In genomic region chr1:235513495-235514366, GRCh38 we compare ENCODE assay signal across 8 cellular contexts. TPM values are rescaled to one million over a fixed set of nuclear protein-coding genes. Genes with fewer than 3 reads are reported as not detected.
A peak's percentile ranks its signal among the peaks of the same experiment; 100 is the strongest.
DNase-seq lines count a peak whose midpoint lies in the region; ATAC-seq and TF ChIP-seq lines count a peak whose summit lies in the region.

No MANE protein-coding gene starts in this region.

- no peaks in the 10 kb centered on the region for H3K36me3 Mint-ChIP-seq in CD4-positive, alpha-beta T cell (ENCODE audit: low read depth)
- H3K36me3 Mint-ChIP-seq in progenitor cell of endocrine pancreas (ENCODE audit: insufficient read depth) = no peaks in the 10 kb centered on the region

- H3K4me3 Mint-ChIP-seq in CD4-positive, alpha-beta T cell = no peak overlapping the region
- no peak overlapping the region for H3K4me3 Mint-ChIP-seq in progenitor cell of endocrine pancreas (ENCODE audit: low read depth)

- no peaks in the 10 kb centered on the region for H3K9me3 ChIP-seq in CD4-positive, alpha-beta T cell (ENCODE audit: control insufficient read depth, low read length)

- ATAC-seq in CD4-positive, alpha-beta T cell (ENCODE audit: poor library complexity) = peak; percentile 68
- ATAC-seq in HG03439 (IDR thresholded peaks at IDR 0.05; ENCODE audit: unreplicated experiment) = no peak
- no peak for ATAC-seq in HG02798 (IDR thresholded peaks at IDR 0.05; ENCODE audit: poor library complexity, unreplicated experiment)

- peaks cover 4% of the 10 kb centered on the region for H3K27me3 Mint-ChIP-seq in CD4-positive, alpha-beta T cell
- peaks cover 7% of the 10 kb centered on the region for H3K27me3 Mint-ChIP-seq in progenitor cell of endocrine pancreas

- peak; percentile 91 for TF ChIP-seq CTCF in CD4-positive, alpha-beta T cell (IDR thresholded peaks at IDR 0.05)
- TF ChIP-seq CTCF in GM13977 (IDR thresholded peaks at IDR 0.05; ENCODE audit: extremely low read depth, insufficient read depth, missing control alignments) (peak; percentile 77), WI38 (IDR thresholded peaks at IDR 0.05; ENCODE audit: low read depth, low read length) (peak; percentile 76), progenitor cell of endocrine pancreas (IDR thresholded peaks at IDR 0.05; ENCODE audit: unreplicated experiment) (peak; percentile 96)

- no peaks in the 10 kb centered on the region for H3K4me1 Mint-ChIP-seq in CD4-positive, alpha-beta T cell (ENCODE audit: low read depth)
- peaks cover 2% of the 10 kb centered on the region for H3K4me1 Mint-ChIP-seq in progenitor cell of endocrine pancreas (ENCODE audit: low read depth)

- no peak overlapping the region for H3K4me3 ChIP-seq in WI38 (ENCODE audit: low read depth, low read length)

- no peaks in the 10 kb centered on the region for H3K27me3 ChIP-seq in CD4-positive, alpha-beta T cell (ENCODE audit: control insufficient read depth, insufficient read depth, low read length)

- H3K27ac ChIP-seq in CD4-positive, alpha-beta T cell (ENCODE audit: low read depth, low read length) = no peak overlapping the region

- CTCF ChIA-PET in CD4-positive, alpha-beta T cell (lab: Charles Lee) = interaction anchor here (0.8 to 2.7 kb wide), 6 partner anchors 9 to 269 kb away, joined by 3 to 15 read pairs (median 4); partner anchors contain the start of gene B3GALNT2

- POLR2A ChIA-PET in CD4-positive, alpha-beta T cell (lab: Charles Lee) = interaction anchor here (0.6 to 1.1 kb wide), 3 partner anchors 9 to 485 kb away, joined by 3 read pairs; partner anchors contain the start of gene B3GALNT2

- DNase-seq in CD4-positive, alpha-beta T cell = peak in 2 of 10 experiments; percentile 5 to 29
- DNase-seq in GM13977 (ENCODE audit: low spot score) = peak; percentile 39
- DNase-seq in NCI-H2171 (lab: John Stamatoyannopoulos, UW) = peak; percentile 47
- DNase-seq in foreskin melanocyte = peak; percentile 68
- peak; percentile 24 for DNase-seq in progenitor cell of endocrine pancreas (ENCODE audit: low spot score, unreplicated experiment)

- in situ Hi-C loops in GM13977 (cut with MboI; ENCODE audit: low pct_unique_long_range_greater_than_20kb, low sequenced_read_pairs, unreplicated experiment) = loop anchor here (25.0 kb wide), 1 partner anchor 449 kb away; no protein-coding TSS in a partner anchor

- H3K9me3 Mint-ChIP-seq in CD4-positive, alpha-beta T cell = no peaks in the 10 kb centered on the region
- H3K9me3 Mint-ChIP-seq in progenitor cell of endocrine pancreas (ENCODE audit: low read depth) = no peaks in the 10 kb centered on the region

- intact Hi-C loops in CD4-positive, alpha-beta T cell (cut with DNase I, micrococcal nuclease) = loop anchor here (1.0 to 10.0 kb wide), 5 partner anchors 219 to 1281 kb away; partner anchors contain the start of gene MTR (in 1 of the 2)

- H3K27ac Mint-ChIP-seq in CD4-positive, alpha-beta T cell = no peak overlapping the region
- no peak overlapping the region for H3K27ac Mint-ChIP-seq in progenitor cell of endocrine pancreas

RNA-seq across cellular contexts. Expression of gene B3GALNT2, which starts 9.5 kb away (rescaled TPM):
- total RNA-seq in CD4-positive, alpha-beta T cell = 1 to 10 TPM; 4.0 to 5.4 TPM
- total RNA-seq in progenitor cell of endocrine pancreas = 47.7 and 49.6 TPM in 2 replicates
